In the genomic region with DNA sequence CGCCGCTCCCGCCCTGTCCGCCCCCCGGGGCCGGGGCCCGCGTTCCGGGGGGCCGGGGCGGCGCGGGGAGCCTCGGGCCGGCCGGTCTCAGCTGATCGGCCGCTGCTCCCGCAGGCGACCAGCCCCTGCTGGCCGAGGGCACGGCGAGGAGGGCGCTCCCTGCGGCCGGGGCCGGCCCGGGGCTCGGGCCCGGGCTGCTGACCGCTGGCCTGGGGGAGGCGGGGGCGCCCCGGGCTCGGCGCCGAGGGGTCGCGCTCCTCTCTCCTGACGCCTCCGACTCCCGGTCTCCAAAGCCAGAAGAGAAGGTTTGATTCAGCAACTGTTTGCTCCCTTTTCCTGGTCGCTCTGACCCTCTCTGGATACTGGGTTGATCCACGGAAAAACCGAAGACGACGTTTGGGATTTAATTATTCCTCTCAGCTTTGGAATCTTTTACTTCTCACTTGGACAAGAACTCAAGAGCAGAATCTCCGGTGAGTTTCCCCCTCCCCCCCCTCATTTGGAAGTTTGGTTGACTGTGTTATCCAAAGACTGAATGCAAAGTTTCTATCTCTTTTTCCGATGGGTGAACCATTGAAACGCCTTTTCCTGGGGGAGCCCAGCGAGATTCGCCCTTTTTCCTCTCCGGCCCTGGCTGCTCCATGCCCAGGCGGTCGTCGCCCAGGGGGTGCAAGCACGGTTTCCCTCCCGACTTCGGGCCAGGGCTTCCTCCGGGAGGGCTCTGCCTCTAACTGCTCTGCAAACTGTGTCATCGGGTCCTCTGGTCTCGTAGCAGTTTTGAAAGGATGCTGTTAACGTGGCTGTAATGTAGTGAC, we compare ENCODE assay signal across 8 cellular contexts. TPM values are rescaled to one million over a fixed set of nuclear protein-coding genes. Genes with fewer than 3 reads are reported as not detected.
DNase-seq lines count a peak whose midpoint lies in the region; ATAC-seq and TF ChIP-seq lines count a peak whose summit lies in the region.

No MANE protein-coding gene starts in this region.

- peak; percentile 27 for ATAC-seq in GM18511 (IDR thresholded peaks at IDR 0.05; ENCODE audit: unreplicated experiment)
- ATAC-seq in HG03095 (IDR thresholded peaks at IDR 0.05; ENCODE audit: unreplicated experiment), result peak; percentile 12
- peak; percentile 42 for ATAC-seq in SK-N-SH treated with all-trans-retinoic acid at 6 μM for 48 hours
- ATAC-seq in central memory CD8-positive, alpha-beta T cell (replicated peaks; ENCODE audit: extremely low read depth, poor library complexity, severe bottlenecking), result peak; percentile 1
- ATAC-seq in left lung, result no peak

- H3K36me3 Mint-ChIP-seq in central memory CD8-positive, alpha-beta T cell (ENCODE audit: insufficient read depth), result peaks cover 38% of the 10 kb centered on the region

- peaks cover 18 to 52% of the 10 kb centered on the region in 2 donors for H3K4me1 ChIP-seq in left lung

- H3K4me3 ChIP-seq in AG09309 (ENCODE audit: control insufficient read depth, low read depth, low read length) (peak overlapping the region; percentile 92), left lung (peak overlapping the region; percentile 75 to 84)

- intact Hi-C loops in left lung (cut with DNase I), result no loop called here

- H3K27ac ChIP-seq in left lung, result peak overlapping the region; percentile 97

- H3K4me3 Mint-ChIP-seq in central memory CD8-positive, alpha-beta T cell, result peak overlapping the region; percentile 99

- H3K27me3 Mint-ChIP-seq in central memory CD8-positive, alpha-beta T cell, result no peaks in the 10 kb centered on the region

- no peaks in the 10 kb centered on the region for H3K9me3 ChIP-seq in left lung

- no peaks in the 10 kb centered on the region for H3K27me3 ChIP-seq in left lung

- peaks cover 26% of the 10 kb centered on the region for H3K4me1 Mint-ChIP-seq in central memory CD8-positive, alpha-beta T cell

- no peak for DNase-seq in AG09309 (ENCODE audit: low read depth)
- no peak for DNase-seq in central memory CD8-positive, alpha-beta T cell (ENCODE audit: low spot score in 2 of 2)
- peak; percentile 42 to 88 for DNase-seq in left lung
- DNase-seq in stimulated activated CD8-positive, alpha-beta memory T cell treated with anti-CD3 and anti-CD28 coated beads, Interleukin-12 subunit alpha, Interleukin-12 subunit beta, amount 100 ng/mL, for 24 hours (ENCODE audit: extremely low read depth), result peak; percentile 9
- DNase-seq in NCI-H1930 (lab: John Stamatoyannopoulos, UW), result no peak

- peak overlapping the region; percentile 86 for H3K27ac Mint-ChIP-seq in central memory CD8-positive, alpha-beta T cell (ENCODE audit: low read depth)

- TF ChIP-seq CTCF in AG09309 (IDR thresholded peaks at IDR 0.05; ENCODE audit: control insufficient read depth, insufficient read depth, low read depth, low read length, missing control alignments) (no peak), left lung (IDR thresholded peaks at IDR 0.05) (no peak)

- no peaks in the 10 kb centered on the region for H3K9me3 Mint-ChIP-seq in central memory CD8-positive, alpha-beta T cell

- H3K36me3 ChIP-seq in left lung, result peaks cover 0 to 11% of the 10 kb centered on the region in 2 donors

TF ChIP-seq in SK-N-SH treated with all-trans-retinoic acid at 6 μM for 48 hours, 23 proteins besides CTCF, POLR2A, EP300 and RAD21:
- TF ChIP-seq CSRNP3 (CRISPR knock-in tag; IDR thresholded peaks at IDR 0.05), result no peak

RNA-seq across cellular contexts. Expression of gene KDM2A, which starts 0.7 kb away (rescaled TPM):
- total RNA-seq in left lung, result 10 to 100 TPM; 71.0 to 85.4 TPM

Comparison
In these comparisons a context has a peak if more than half of its experiments do, and no peak if none do; other contexts are left out.
1. DNase-seq: peak in left lung (2 of 2) and stimulated activated CD8-positive, alpha-beta memory T cell treated with anti-CD3 and anti-CD28 coated beads, Interleukin-12 subunit alpha, Interleukin-12 subunit beta, amount 100 ng/mL, for 24 hours (single experiment); none in AG09309 (single experiment), central memory CD8-positive, alpha-beta T cell (0 of 2) and NCI-H1930 (0 of 2).